Comparison of ENCODE assay signal across 8 cellular contexts in the genomic region with DNA sequence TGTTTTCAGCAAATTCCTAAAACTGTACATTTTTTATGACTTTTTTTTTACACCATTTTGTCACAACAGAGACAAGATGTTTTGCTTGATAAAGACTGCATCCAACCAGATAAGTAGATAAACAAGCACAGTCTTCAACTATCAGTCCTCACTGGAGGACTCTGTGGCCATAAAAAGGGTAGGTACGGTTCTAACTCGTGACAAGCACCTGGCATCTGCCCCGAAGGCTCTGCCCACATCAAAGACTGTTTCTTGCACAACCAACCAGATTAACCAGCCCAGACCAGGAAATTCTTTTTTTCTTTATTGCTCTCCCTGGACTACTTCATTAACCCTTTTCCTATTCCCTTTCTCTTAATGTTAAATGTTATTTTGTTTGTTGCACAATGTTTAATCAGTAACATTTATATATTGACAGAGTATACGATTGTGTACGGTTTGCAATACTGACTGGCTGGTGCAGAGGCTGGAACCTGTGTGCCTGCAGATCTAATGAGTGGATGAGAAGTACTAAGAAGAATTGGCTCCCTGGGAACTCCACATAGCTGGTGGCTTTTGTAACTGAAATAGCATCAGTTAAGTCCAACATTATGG.
A peak's percentile ranks its signal among the peaks of the same experiment; 100 is the strongest.
DNase-seq lines count a peak whose midpoint lies in the region; TF ChIP-seq lines count a peak whose summit lies in the region.

No MANE protein-coding gene starts in this region.

- CTCF ChIA-PET in Caco-2 (lab: Charles Lee), result interaction anchor here (0.5 to 3.0 kb wide), 5 partner anchors 12 to 90 kb away, joined by 3 to 12 read pairs (median 6); no protein-coding TSS in a partner anchor

- H3K9me3 ChIP-seq in Caco-2 (no peaks in the 10 kb centered on the region), liver (ENCODE audit: control insufficient read depth in 4 of 4, low read length in 3 of 4) (no peaks in the 10 kb centered on the region), MG63 (no peaks in the 10 kb centered on the region)

- peaks cover 71% of the 10 kb centered on the region for H3K4me1 Mint-ChIP-seq in Caco-2 (ENCODE audit: low read depth, unreplicated experiment)

- H3K4me1 ChIP-seq in Caco-2 (peaks cover 76% of the 10 kb centered on the region), liver (ENCODE audit: control insufficient read depth in 4 of 4, insufficient read depth in 4 of 4, low read length in 3 of 4) (peaks cover 15 to 48% (median 38%) of the 10 kb centered on the region in 4 donors)

- no peaks in the 10 kb centered on the region for H3K9me3 Mint-ChIP-seq in Caco-2 (ENCODE audit: unreplicated experiment)

- intact Hi-C loops in Caco-2 (cut with micrococcal nuclease; ENCODE audit: unreplicated experiment), result loop anchor here (1.0 to 5.0 kb wide), 2 partner anchors 11 to 76 kb away; a partner anchor contains a TSS

- WGBS in liver, result 16% methylated on average over 5 of the region's 5 CpGs

- peak overlapping the region; percentile 92 for H3K27ac Mint-ChIP-seq in Caco-2 (ENCODE audit: unreplicated experiment)

- peak; percentile 51 to 52 for TF ChIP-seq RAD21 in liver (IDR thresholded peaks at IDR 0.05)

- H3K4me3 ChIP-seq in Caco-2 (ENCODE audit: low read depth, low read length) (no peak overlapping the region), liver (ENCODE audit: low read depth in 1 of 3, low read length in 3 of 3) (no peak overlapping the region), MG63 (no peak overlapping the region)

- TF ChIP-seq CTCF in Caco-2 (IDR thresholded peaks at IDR 0.05; ENCODE audit: insufficient read depth in 1 of 2, low read depth in 1 of 2, low read length in 1 of 2, severe bottlenecking in 1 of 2, unreplicated experiment in 1 of 2), result no peak
- TF ChIP-seq CTCF in liver (IDR thresholded peaks at IDR 0.05; ENCODE audit: low read depth, low read length, missing input control), result no peak

- peak overlapping the region; percentile 48 to 63 for H3K27ac ChIP-seq in liver (ENCODE audit: low read depth in 1 of 2, low read length in 2 of 2)

- peak overlapping the region; percentile 66 for H3K4me3 Mint-ChIP-seq in Caco-2 (ENCODE audit: unreplicated experiment)

- POLR2A ChIA-PET in Caco-2 (lab: Charles Lee), result interaction anchor here (0.5 to 0.8 kb wide), 3 partner anchors 16 to 225 kb away, joined by 4 read pairs; a partner anchor contains a TSS

- no peaks in the 10 kb centered on the region for H3K27me3 ChIP-seq in Caco-2 (replicated peaks; ENCODE audit: control insufficient read depth, insufficient read depth, low read length)
- H3K27me3 ChIP-seq in liver (ENCODE audit: control insufficient read depth in 4 of 4, insufficient read depth in 4 of 4, low read length in 3 of 4), result no peaks in the 10 kb centered on the region
- H3K27me3 ChIP-seq in MG63, result no peaks in the 10 kb centered on the region

- peaks cover 92% of the 10 kb centered on the region for H3K36me3 Mint-ChIP-seq in Caco-2 (ENCODE audit: insufficient read depth, unreplicated experiment)

- no peaks in the 10 kb centered on the region for H3K27me3 Mint-ChIP-seq in Caco-2 (ENCODE audit: insufficient read depth, unreplicated experiment)

- DNase-seq in Caco-2 (peak; percentile 92 to 93), MV-4-11 (lab: John Stamatoyannopoulos, UW) (peak; percentile 46), T1000 (lab: John Stamatoyannopoulos, UW) (no peak), occipital lobe (lab: John Stamatoyannopoulos, UW) (no peak), MG63 (no peak), COR-L47 (lab: John Stamatoyannopoulos, UW) (no peak)
- DNase-seq in activated effector memory CD4-positive, alpha-beta T cell treated with Interleukin-2 at 50 U/mL for 16 hours, result peak; percentile 59

- peaks cover 1% of the 10 kb centered on the region; the same call in 1 of the 2 replicates for H3K36me3 ChIP-seq in Caco-2 (ENCODE audit: control insufficient read depth, insufficient read depth, low read length)
- peaks cover 0 to 13% (median 2%) of the 10 kb centered on the region in 4 donors for H3K36me3 ChIP-seq in liver (ENCODE audit: control insufficient read depth in 4 of 4, insufficient read depth in 3 of 4, low read depth in 1 of 4, low read length in 3 of 4)
- H3K36me3 ChIP-seq in MG63, result no peaks in the 10 kb centered on the region

- no TSS peak for BruUV-seq in Caco-2 (replicated peaks; lab: Mats Ljungman, UMichigan)

- peak overlapping the region in 1 of 2 donors; percentile 16 for H3K9ac ChIP-seq in liver (ENCODE audit: low read depth in 1 of 2, low read length in 2 of 2)

TF ChIP-seq in liver, 16 proteins besides CTCF, POLR2A, EP300 and RAD21:
- TF ChIP-seq JUND (IDR thresholded peaks at IDR 0.05) (peak in 1 of 2 donors; percentile 67), TAF1 (conservative IDR thresholded peaks at IDR 0.05) (no peak), GABPA (IDR thresholded peaks at IDR 0.05 in 1 of 2, conservative IDR thresholded peaks at IDR 0.05 in 1 of 2) (peak in 1 of 2 donors; percentile 21), FOXA2 (IDR thresholded peaks at IDR 0.05) (no peak), FOXA1 (IDR thresholded peaks at IDR 0.05) (no peak), NR2F2 (IDR thresholded peaks at IDR 0.05) (no peak), SP1 (IDR thresholded peaks at IDR 0.05) (peak; percentile 69), HNF4G (IDR thresholded peaks at IDR 0.05) (no peak), HNF4A (conservative IDR thresholded peaks at IDR 0.05) (peak; percentile 68 to 80), EGR1 (IDR thresholded peaks at IDR 0.05; ENCODE audit: low read depth in 2 of 2) (peak in 1 of 2 donors; percentile 62), RXRA (IDR thresholded peaks at IDR 0.05) (peak; percentile 68 to 89), YY1 (IDR thresholded peaks at IDR 0.05) (peak; percentile 72)
- TF ChIP-seq, protein P1, sequence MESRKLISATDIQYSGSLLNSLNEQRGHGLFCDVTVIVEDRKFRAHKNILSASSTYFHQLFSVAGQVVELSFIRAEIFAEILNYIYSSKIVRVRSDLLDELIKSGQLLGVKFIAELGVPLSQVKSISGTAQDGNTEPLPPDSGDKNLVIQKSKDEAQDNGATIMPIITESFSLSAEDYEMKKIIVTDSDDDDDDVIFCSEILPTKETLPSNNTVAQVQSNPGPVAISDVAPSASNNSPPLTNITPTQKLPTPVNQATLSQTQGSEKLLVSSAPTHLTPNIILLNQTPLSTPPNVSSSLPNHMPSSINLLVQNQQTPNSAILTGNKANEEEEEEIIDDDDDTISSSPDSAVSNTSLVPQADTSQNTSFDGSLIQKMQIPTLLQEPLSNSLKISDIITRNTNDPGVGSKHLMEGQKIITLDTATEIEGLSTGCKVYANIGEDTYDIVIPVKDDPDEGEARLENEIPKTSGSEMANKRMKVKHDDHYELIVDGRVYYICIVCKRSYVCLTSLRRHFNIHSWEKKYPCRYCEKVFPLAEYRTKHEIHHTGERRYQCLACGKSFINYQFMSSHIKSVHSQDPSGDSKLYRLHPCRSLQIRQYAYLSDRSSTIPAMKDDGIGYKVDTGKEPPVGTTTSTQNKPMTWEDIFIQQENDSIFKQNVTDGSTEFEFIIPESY (IDR thresholded peaks at IDR 0.05), result peak; percentile 81
- TF ChIP-seq, protein P2, sequence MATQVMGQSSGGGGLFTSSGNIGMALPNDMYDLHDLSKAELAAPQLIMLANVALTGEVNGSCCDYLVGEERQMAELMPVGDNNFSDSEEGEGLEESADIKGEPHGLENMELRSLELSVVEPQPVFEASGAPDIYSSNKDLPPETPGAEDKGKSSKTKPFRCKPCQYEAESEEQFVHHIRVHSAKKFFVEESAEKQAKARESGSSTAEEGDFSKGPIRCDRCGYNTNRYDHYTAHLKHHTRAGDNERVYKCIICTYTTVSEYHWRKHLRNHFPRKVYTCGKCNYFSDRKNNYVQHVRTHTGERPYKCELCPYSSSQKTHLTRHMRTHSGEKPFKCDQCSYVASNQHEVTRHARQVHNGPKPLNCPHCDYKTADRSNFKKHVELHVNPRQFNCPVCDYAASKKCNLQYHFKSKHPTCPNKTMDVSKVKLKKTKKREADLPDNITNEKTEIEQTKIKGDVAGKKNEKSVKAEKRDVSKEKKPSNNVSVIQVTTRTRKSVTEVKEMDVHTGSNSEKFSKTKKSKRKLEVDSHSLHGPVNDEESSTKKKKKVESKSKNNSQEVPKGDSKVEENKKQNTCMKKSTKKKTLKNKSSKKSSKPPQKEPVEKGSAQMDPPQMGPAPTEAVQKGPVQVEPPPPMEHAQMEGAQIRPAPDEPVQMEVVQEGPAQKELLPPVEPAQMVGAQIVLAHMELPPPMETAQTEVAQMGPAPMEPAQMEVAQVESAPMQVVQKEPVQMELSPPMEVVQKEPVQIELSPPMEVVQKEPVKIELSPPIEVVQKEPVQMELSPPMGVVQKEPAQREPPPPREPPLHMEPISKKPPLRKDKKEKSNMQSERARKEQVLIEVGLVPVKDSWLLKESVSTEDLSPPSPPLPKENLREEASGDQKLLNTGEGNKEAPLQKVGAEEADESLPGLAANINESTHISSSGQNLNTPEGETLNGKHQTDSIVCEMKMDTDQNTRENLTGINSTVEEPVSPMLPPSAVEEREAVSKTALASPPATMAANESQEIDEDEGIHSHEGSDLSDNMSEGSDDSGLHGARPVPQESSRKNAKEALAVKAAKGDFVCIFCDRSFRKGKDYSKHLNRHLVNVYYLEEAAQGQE (IDR thresholded peaks at IDR 0.05), result no peak
- TF ChIP-seq, protein P3, sequence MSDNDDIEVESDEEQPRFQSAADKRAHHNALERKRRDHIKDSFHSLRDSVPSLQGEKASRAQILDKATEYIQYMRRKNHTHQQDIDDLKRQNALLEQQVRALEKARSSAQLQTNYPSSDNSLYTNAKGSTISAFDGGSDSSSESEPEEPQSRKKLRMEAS (IDR thresholded peaks at IDR 0.05), result peak; percentile 83
- TF ChIP-seq, protein P4, sequence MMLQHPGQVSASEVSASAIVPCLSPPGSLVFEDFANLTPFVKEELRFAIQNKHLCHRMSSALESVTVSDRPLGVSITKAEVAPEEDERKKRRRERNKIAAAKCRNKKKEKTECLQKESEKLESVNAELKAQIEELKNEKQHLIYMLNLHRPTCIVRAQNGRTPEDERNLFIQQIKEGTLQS (IDR thresholded peaks at IDR 0.05), result no peak
TF ChIP-seq in liver: peak in this region for 9.

Comparison
In these comparisons a context has a peak if more than half of its experiments do, and no peak if none do; other contexts are left out.
1. DNase-seq: peak in Caco-2 (2 of 2), MV-4-11 (single experiment) and activated effector memory CD4-positive, alpha-beta T cell treated with Interleukin-2 at 50 U/mL for 16 hours (single experiment); none in T1000 (single experiment), occipital lobe (single experiment), MG63 (single experiment) and COR-L47 (single experiment).